In genomic region chr12:21451529-21451928, GRCh38 we compare ENCODE assay signal across 18 cellular contexts. TPM values are rescaled to one million over a fixed set of nuclear protein-coding genes. Genes with fewer than 3 reads are reported as not detected.
A peak's percentile ranks its signal among the peaks of the same experiment; 100 is the strongest.
DNase-seq lines count a peak whose midpoint lies in the region; ATAC-seq and TF ChIP-seq lines count a peak whose summit lies in the region.
"Had no signal": no experiment of that assay in that cellular context is flagged by ENCODE, and none has a peak within 500 bp of the region (broad histone marks: within the 10 kb centered on the region; RNA-seq: fewer than 3 reads in every experiment).

No MANE protein-coding gene starts in this region.

- ATAC-seq in GM18858 (IDR thresholded peaks at IDR 0.05; ENCODE audit: unreplicated experiment) (no peak), HG03571 (IDR thresholded peaks at IDR 0.05; ENCODE audit: unreplicated experiment) (no peak)
- ATAC-seq in naive thymus-derived CD4-positive, alpha-beta T cell = no peak
- ATAC-seq: activated T-cell treated with anti-CD3 and anti-CD28 coated beads, Interleukin-2, amount 50 U/mL, for 4 hours; left ventricle myocardium superior had no signal

- no peaks in the 10 kb centered on the region for H3K9me3 ChIP-seq in naive thymus-derived CD4-positive, alpha-beta T cell (ENCODE audit: control insufficient read depth in 2 of 3, low read length in 3 of 3)
- H3K9me3 ChIP-seq: MG63 had no signal

- no peaks in the 10 kb centered on the region for H3K9me3 Mint-ChIP-seq in HFFc6
- H3K9me3 Mint-ChIP-seq in naive thymus-derived CD4-positive, alpha-beta T cell = no peaks in the 10 kb centered on the region
- H3K9me3 Mint-ChIP-seq: activated B cell treated with CpG ODN at 0.5 μM for 24 hours; activated T-cell treated with anti-CD3 and anti-CD28 coated beads, Interleukin-2, amount 50 U/mL, for 4 hours had no signal

- intact Hi-C loops in naive thymus-derived CD4-positive, alpha-beta T cell (cut with micrococcal nuclease) = loop anchor here in 1 of 2 donors (5.0 to 10.0 kb wide), 3 partner anchors 504 to 987 kb away; partner anchors contain the start of gene ST8SIA1

- DNase-seq in HFFc6 (peak; percentile 40), astrocyte of the hippocampus (ENCODE audit: low read depth, low spot score) (peak; percentile 68), kidney tubule cell (ENCODE audit: low spot score) (peak; percentile 81), hypothalamus (lab: John Stamatoyannopoulos, UW) (no peak)
- no peak for DNase-seq in naive thymus-derived CD4-positive, alpha-beta T cell
- DNase-seq: activated B cell treated with CpG ODN at 0.5 μM for 24 hours; activated T-cell treated with anti-CD3 and anti-CD28 coated beads, Interleukin-2, amount 50 U/mL, for 4 hours; cerebellar nuclear complex; foreskin fibroblast; left ventricle myocardium superior; MG63; SHP77; stimulated activated CD4-positive, alpha-beta T cell treated with anti-CD3 and anti-CD28 coated beads, Interleukin-2, amount 100 ng/mL, for 48 hours; stimulated activated naive CD4-positive, alpha-beta T cell treated with Interleukin-2 at 50 U/mL for 16 hours had no signal

- H3K4me1 Mint-ChIP-seq in HFFc6 (ENCODE audit: low read depth) = peaks cover 22% of the 10 kb centered on the region
- H3K4me1 Mint-ChIP-seq in naive thymus-derived CD4-positive, alpha-beta T cell = peaks cover 2 to 48% (median 29%) of the 10 kb centered on the region in 7 donors
- H3K4me1 Mint-ChIP-seq: activated B cell treated with CpG ODN at 0.5 μM for 24 hours had no signal

- H3K27me3 Mint-ChIP-seq in HFFc6 (ENCODE audit: insufficient read depth) = no peaks in the 10 kb centered on the region
- H3K27me3 Mint-ChIP-seq in naive thymus-derived CD4-positive, alpha-beta T cell = no peaks in the 10 kb centered on the region
- H3K27me3 Mint-ChIP-seq: activated B cell treated with CpG ODN at 0.5 μM for 24 hours had no signal

- peaks cover under 1% of the 10 kb centered on the region for H3K36me3 Mint-ChIP-seq in HFFc6 (ENCODE audit: low read depth)
- peaks cover under 1 to 32% (median 15%) of the 10 kb centered on the region in 5 donors for H3K36me3 Mint-ChIP-seq in naive thymus-derived CD4-positive, alpha-beta T cell

- TF ChIP-seq CTCF in C4-2B (conservative IDR thresholded peaks at IDR 0.05) (peak; percentile 49), HFFc6 (IDR thresholded peaks at IDR 0.05) (peak; percentile 76)

- POLR2A ChIA-PET in naive thymus-derived CD4-positive, alpha-beta T cell (lab: Charles Lee) = interaction anchor here (1.6 to 2.4 kb wide), 2 partner anchors 12 to 14 kb away, joined by 3 to 9 read pairs; partner anchors contain the start of gene PYROXD1

- CTCF ChIA-PET in naive thymus-derived CD4-positive, alpha-beta T cell (lab: Charles Lee) = interaction anchor here (0.7 kb wide), 2 partner anchors 81 to 988 kb away, joined by 3 to 7 read pairs; no protein-coding TSS in a partner anchor

- no peaks in the 10 kb centered on the region for H3K27me3 ChIP-seq in naive thymus-derived CD4-positive, alpha-beta T cell (ENCODE audit: control insufficient read depth in 2 of 2, insufficient read depth in 2 of 2, low read length in 2 of 2)
- H3K27me3 ChIP-seq: MG63 had no signal

- no peak overlapping the region; the same call in 1 of the 2 replicates for H3K27ac Mint-ChIP-seq in HFFc6
- H3K27ac Mint-ChIP-seq in naive thymus-derived CD4-positive, alpha-beta T cell = peak overlapping the region in 4 of 9 donors; percentile 6 to 51 (median 28)
- H3K27ac Mint-ChIP-seq: activated B cell treated with CpG ODN at 0.5 μM for 24 hours had no signal

- peaks cover 2 to 21% of the 10 kb centered on the region in 2 donors for H3K4me1 ChIP-seq in naive thymus-derived CD4-positive, alpha-beta T cell (ENCODE audit: control insufficient read depth in 2 of 2, insufficient read depth in 2 of 2, low read length in 2 of 2)
- H3K4me1 ChIP-seq: parathyroid adenoma had no signal

- no peak overlapping the region for H3K4me3 Mint-ChIP-seq in HFFc6
- no peak overlapping the region for H3K4me3 Mint-ChIP-seq in naive thymus-derived CD4-positive, alpha-beta T cell
- H3K4me3 Mint-ChIP-seq: activated B cell treated with CpG ODN at 0.5 μM for 24 hours; activated T-cell treated with anti-CD3 and anti-CD28 coated beads, Interleukin-2, amount 50 U/mL, for 4 hours had no signal

- no peak overlapping the region for H3K4me3 ChIP-seq in naive thymus-derived CD4-positive, alpha-beta T cell (ENCODE audit: low read length)
- H3K4me3 ChIP-seq: MG63 had no signal

- peaks cover 7 to 31% (median 12%) of the 10 kb centered on the region in 3 experiments for H3K36me3 ChIP-seq in naive thymus-derived CD4-positive, alpha-beta T cell (ENCODE audit: control insufficient read depth in 2 of 3, insufficient read depth in 3 of 3, low read length in 3 of 3)

- no peak overlapping the region for H3K27ac ChIP-seq in C4-2B
- H3K27ac ChIP-seq in naive thymus-derived CD4-positive, alpha-beta T cell (ENCODE audit: low read depth, low read length) = no peak overlapping the region
- H3K27ac ChIP-seq: parathyroid adenoma had no signal

RNA-seq across cellular contexts. Expression of gene PYROXD1, which starts 14.1 kb away (rescaled TPM):
- total RNA-seq in HFFc6 (2021; fragmentation: NEBNext Ultra II Directional; extraction: Animal tissue kit (Norgen Biotek cat#: 25700)) = 10 to 100 TPM; 10.1 to 13.3 (median 10.5) TPM
- 10 to 100 TPM; 28.5 to 47.4 (median 36.7) TPM for total RNA-seq in naive thymus-derived CD4-positive, alpha-beta T cell
- polyA plus RNA-seq in naive thymus-derived CD4-positive, alpha-beta T cell = 10 to 100 TPM; 21.4 to 28.6 TPM

RNA-seq across cellular contexts. Expression of gene RECQL, which starts 49.9 kb away (rescaled TPM):
- 10 to 100 TPM; 34.9 to 43.6 (median 39.2) TPM for total RNA-seq in HFFc6 (2021; fragmentation: NEBNext Ultra II Directional; extraction: Animal tissue kit (Norgen Biotek cat#: 25700))
- 10 to 100 TPM; 19.4 to 77.7 (median 43.2) TPM for total RNA-seq in naive thymus-derived CD4-positive, alpha-beta T cell
- polyA plus RNA-seq in naive thymus-derived CD4-positive, alpha-beta T cell = 10 to 100 TPM; 49.1 to 59.7 TPM

RNA-seq across cellular contexts. Expression of gene GOLT1B, which starts 50.1 kb away (rescaled TPM):
- 100 to 1,000 TPM in 1 of 6 experiments, 10 to 100 TPM in 5; 78.8 to 115 (median 98.1) TPM for total RNA-seq in HFFc6 (2021; fragmentation: NEBNext Ultra II Directional; extraction: Animal tissue kit (Norgen Biotek cat#: 25700))
- total RNA-seq in naive thymus-derived CD4-positive, alpha-beta T cell = 10 to 100 TPM; 25.8 to 42.5 (median 31.7) TPM
- 10 to 100 TPM; 20.8 to 21.3 TPM for polyA plus RNA-seq in naive thymus-derived CD4-positive, alpha-beta T cell

Comparison
In these comparisons a context has a peak if more than half of its experiments do, and no peak if none do; other contexts are left out.
1. DNase-seq: peak in HFFc6 (single experiment), astrocyte of the hippocampus (single experiment) and kidney tubule cell (single experiment); none in naive thymus-derived CD4-positive, alpha-beta T cell (0 of 9) and hypothalamus (0 of 51).